In genomic region chrX:136779346-136779781, GRCh38 we compare ENCODE assay signal across 1 cellular context.
TF ChIP-seq lines count a peak whose summit lies in the region.

No MANE protein-coding gene starts in this region.

TF ChIP-seq in endothelial cell of umbilical vein, 7 proteins besides CTCF, POLR2A, EP300 and RAD21 (continued from another document):
- TF ChIP-seq EZH2 (IDR thresholded peaks at IDR 0.05; ENCODE audit: borderline replicate concordance, low read depth, low read length, severe bottlenecking) = no peak
- no peak for TF ChIP-seq FOS (IDR thresholded peaks at IDR 0.05; ENCODE audit: borderline replicate concordance, insufficient read depth, low read length)
